Comparison of ENCODE assay signal across 1 cellular context in the genomic region with DNA sequence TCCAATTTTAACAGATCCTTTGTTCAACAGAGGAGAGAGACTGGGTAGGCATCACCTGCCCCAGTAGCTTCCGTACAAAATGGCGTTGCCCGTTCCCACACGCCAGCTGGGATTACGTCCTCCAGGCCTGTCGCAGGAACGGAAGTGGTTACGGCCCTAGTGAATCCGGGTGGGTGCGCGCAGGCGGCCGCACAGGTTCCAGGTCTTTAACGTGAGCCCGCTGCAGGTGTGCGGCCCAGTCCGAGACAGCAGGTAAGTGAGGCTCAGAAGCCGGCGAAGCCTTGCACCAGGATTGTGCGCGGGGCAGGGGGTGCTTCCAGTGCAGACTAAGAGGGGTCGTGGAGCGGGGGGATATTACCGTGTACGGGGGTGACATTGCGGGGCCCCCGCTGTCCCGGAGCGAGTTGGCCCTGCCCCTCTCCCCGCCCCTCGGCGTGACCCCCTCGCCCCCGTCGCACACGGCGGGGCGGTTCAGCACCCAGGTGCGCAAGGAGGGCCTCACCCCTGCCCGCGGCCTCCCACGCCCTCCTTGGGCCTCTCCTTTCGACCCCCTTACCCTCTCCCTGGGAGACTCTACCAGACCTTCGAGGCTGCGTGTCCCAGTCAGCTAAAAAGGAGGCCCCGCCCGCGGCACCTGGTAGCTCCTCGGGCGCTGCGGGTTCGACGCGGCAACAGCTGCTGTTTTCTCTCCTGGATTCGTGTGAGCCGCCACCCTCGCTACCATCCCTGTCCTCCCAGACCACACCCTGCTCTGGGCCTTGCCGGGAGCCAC.
A peak's percentile ranks its signal among the peaks of the same experiment; 100 is the strongest.
TF ChIP-seq lines count a peak whose summit lies in the region.

A gene with protein sequence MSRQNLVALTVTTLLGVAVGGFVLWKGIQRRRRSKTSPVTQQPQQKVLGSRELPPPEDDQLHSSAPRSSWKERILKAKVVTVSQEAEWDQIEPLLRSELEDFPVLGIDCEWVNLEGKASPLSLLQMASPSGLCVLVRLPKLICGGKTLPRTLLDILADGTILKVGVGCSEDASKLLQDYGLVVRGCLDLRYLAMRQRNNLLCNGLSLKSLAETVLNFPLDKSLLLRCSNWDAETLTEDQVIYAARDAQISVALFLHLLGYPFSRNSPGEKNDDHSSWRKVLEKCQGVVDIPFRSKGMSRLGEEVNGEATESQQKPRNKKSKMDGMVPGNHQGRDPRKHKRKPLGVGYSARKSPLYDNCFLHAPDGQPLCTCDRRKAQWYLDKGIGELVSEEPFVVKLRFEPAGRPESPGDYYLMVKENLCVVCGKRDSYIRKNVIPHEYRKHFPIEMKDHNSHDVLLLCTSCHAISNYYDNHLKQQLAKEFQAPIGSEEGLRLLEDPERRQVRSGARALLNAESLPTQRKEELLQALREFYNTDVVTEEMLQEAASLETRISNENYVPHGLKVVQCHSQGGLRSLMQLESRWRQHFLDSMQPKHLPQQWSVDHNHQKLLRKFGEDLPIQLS (plus strand): TSS at position 159 of the 772 bp plus-strand sequence. CDS start 17,973 bp downstream, outside the sequence.

TF ChIP-seq in HepG2, 621 proteins besides CTCF, POLR2A, EP300 and RAD21 (continued from another document and continues in another):
- TF ChIP-seq PHF5A (CRISPR knock-in tag; IDR thresholded peaks at IDR 0.05; ENCODE audit: low read depth, unreplicated experiment) (no peak), ZNF274 (CRISPR knock-in tag; IDR thresholded peaks at IDR 0.05) (peak; percentile 37; the same call in 1 of the 2 replicates), MATR3 (CRISPR knock-in tag; IDR thresholded peaks at IDR 0.05) (no peak), ZNF260 (CRISPR knock-in tag; IDR thresholded peaks at IDR 0.05; ENCODE audit: borderline replicate concordance, low read depth) (no peak), MTA1 (CRISPR knock-in tag; IDR thresholded peaks at IDR 0.05; ENCODE audit: borderline replicate concordance) (peak; percentile 84; the same call in 1 of the 2 replicates), NRL (CRISPR knock-in tag; IDR thresholded peaks at IDR 0.05; ENCODE audit: borderline replicate concordance) (no peak), ZC3H4 (CRISPR knock-in tag; IDR thresholded peaks at IDR 0.05; ENCODE audit: borderline replicate concordance) (no peak), ZNF296 (CRISPR knock-in tag; conservative IDR thresholded peaks at IDR 0.05) (0 out of 2 replicates have a peak, but pooled peaks have one; percentile 53), FOXA3 (CRISPR knock-in tag; IDR thresholded peaks at IDR 0.05) (peak; percentile 61), ZNF782 (CRISPR knock-in tag; IDR thresholded peaks at IDR 0.05; ENCODE audit: borderline replicate concordance) (0 out of 2 replicates have a peak, but pooled peaks have one; percentile 67), RARA (CRISPR knock-in tag; IDR thresholded peaks at IDR 0.05) (peak; percentile 16; the same call in 1 of the 2 replicates), KDM6A (CRISPR knock-in tag; IDR thresholded peaks at IDR 0.05; ENCODE audit: low read depth) (no peak), ZNF737 (CRISPR knock-in tag; IDR thresholded peaks at IDR 0.05; ENCODE audit: borderline replicate concordance) (no peak), IRF2 (CRISPR knock-in tag; IDR thresholded peaks at IDR 0.05) (peak; percentile 88), ZNF234 (CRISPR knock-in tag; conservative IDR thresholded peaks at IDR 0.05) (no peak), SP140L (CRISPR knock-in tag; IDR thresholded peaks at IDR 0.05; ENCODE audit: borderline replicate concordance) (no peak), ZNF713 (CRISPR knock-in tag; IDR thresholded peaks at IDR 0.05) (no peak), PRPF4 (IDR thresholded peaks at IDR 0.05; ENCODE audit: low read depth, low read length, poor library complexity, severe bottlenecking) (no peak), ZSCAN12 (CRISPR knock-in tag; IDR thresholded peaks at IDR 0.05) (peak; percentile 32; the same call in 1 of the 2 replicates), MYNN (CRISPR knock-in tag; IDR thresholded peaks at IDR 0.05; ENCODE audit: low read depth) (0 out of 2 replicates have a peak, but pooled peaks have one; percentile 45), SKI (IDR thresholded peaks at IDR 0.05; ENCODE audit: partially characterized antibody) (no peak), ERF (CRISPR knock-in tag; IDR thresholded peaks at IDR 0.05) (peak; percentile 77; the same call in 1 of the 2 replicates), CBX5 (CRISPR knock-in tag; IDR thresholded peaks at IDR 0.05; ENCODE audit: borderline replicate concordance) (peak; percentile 63), TBP (CRISPR knock-in tag; IDR thresholded peaks at IDR 0.05) (no peak), RBM22 (optimal IDR thresholded peaks at IDR 0.05; ENCODE audit: low read length) (no peak), ZNF180 (CRISPR knock-in tag; IDR thresholded peaks at IDR 0.05; ENCODE audit: borderline replicate concordance, low read depth) (peak; percentile 9; the same call in 1 of the 2 replicates), ZFY (CRISPR knock-in tag; IDR thresholded peaks at IDR 0.05) (peak; percentile 97), ZKSCAN5 (CRISPR knock-in tag; IDR thresholded peaks at IDR 0.05) (no peak), KDM2A (CRISPR knock-in tag; IDR thresholded peaks at IDR 0.05; ENCODE audit: borderline replicate concordance, low read depth) (peak; percentile 93), NFE2L1 (CRISPR knock-in tag; IDR thresholded peaks at IDR 0.05; ENCODE audit: borderline replicate concordance) (no peak), ZNF878 (CRISPR knock-in tag; IDR thresholded peaks at IDR 0.05) (no peak), ZNF225 (CRISPR knock-in tag; IDR thresholded peaks at IDR 0.05) (peak; percentile 86; the same call in 1 of the 2 replicates), ZNF230 (CRISPR knock-in tag; IDR thresholded peaks at IDR 0.05) (peak; percentile 56; the same call in 1 of the 2 replicates), ZNF570 (CRISPR knock-in tag; IDR thresholded peaks at IDR 0.05; ENCODE audit: borderline replicate concordance) (no peak)
- TF ChIP-seq, protein P1, sequence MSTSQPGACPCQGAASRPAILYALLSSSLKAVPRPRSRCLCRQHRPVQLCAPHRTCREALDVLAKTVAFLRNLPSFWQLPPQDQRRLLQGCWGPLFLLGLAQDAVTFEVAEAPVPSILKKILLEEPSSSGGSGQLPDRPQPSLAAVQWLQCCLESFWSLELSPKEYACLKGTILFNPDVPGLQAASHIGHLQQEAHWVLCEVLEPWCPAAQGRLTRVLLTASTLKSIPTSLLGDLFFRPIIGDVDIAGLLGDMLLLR (CRISPR knock-in tag; IDR thresholded peaks at IDR 0.05) = 0 out of 2 replicates have a peak, but pooled peaks have one; percentile 18
- TF ChIP-seq, protein P2, sequence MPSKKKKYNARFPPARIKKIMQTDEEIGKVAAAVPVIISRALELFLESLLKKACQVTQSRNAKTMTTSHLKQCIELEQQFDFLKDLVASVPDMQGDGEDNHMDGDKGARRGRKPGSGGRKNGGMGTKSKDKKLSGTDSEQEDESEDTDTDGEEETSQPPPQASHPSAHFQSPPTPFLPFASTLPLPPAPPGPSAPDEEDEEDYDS (CRISPR knock-in tag; IDR thresholded peaks at IDR 0.05) = peak; percentile 38; the same call in 1 of the 2 replicates
- TF ChIP-seq, protein P3, sequence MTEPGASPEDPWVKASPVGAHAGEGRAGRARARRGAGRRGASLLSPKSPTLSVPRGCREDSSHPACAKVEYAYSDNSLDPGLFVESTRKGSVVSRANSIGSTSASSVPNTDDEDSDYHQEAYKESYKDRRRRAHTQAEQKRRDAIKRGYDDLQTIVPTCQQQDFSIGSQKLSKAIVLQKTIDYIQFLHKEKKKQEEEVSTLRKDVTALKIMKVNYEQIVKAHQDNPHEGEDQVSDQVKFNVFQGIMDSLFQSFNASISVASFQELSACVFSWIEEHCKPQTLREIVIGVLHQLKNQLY (CRISPR knock-in tag; IDR thresholded peaks at IDR 0.05) = no peak
- TF ChIP-seq, protein P4, sequence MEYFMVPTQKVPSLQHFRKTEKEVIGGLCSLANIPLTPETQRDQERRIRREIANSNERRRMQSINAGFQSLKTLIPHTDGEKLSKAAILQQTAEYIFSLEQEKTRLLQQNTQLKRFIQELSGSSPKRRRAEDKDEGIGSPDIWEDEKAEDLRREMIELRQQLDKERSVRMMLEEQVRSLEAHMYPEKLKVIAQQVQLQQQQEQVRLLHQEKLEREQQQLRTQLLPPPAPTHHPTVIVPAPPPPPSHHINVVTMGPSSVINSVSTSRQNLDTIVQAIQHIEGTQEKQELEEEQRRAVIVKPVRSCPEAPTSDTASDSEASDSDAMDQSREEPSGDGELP (IDR thresholded peaks at IDR 0.05; ENCODE audit: borderline replicate concordance, low read depth) = peak; percentile 96
- TF ChIP-seq, protein P5, sequence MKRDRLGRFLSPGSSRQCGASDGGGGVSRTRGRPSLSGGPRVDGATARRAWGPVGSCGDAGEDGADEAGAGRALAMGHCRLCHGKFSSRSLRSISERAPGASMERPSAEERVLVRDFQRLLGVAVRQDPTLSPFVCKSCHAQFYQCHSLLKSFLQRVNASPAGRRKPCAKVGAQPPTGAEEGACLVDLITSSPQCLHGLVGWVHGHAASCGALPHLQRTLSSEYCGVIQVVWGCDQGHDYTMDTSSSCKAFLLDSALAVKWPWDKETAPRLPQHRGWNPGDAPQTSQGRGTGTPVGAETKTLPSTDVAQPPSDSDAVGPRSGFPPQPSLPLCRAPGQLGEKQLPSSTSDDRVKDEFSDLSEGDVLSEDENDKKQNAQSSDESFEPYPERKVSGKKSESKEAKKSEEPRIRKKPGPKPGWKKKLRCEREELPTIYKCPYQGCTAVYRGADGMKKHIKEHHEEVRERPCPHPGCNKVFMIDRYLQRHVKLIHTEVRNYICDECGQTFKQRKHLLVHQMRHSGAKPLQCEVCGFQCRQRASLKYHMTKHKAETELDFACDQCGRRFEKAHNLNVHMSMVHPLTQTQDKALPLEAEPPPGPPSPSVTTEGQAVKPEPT (CRISPR knock-in tag; IDR thresholded peaks at IDR 0.05; ENCODE audit: low read depth) = 0 out of 2 replicates have a peak, but pooled peaks have one; percentile 37
- TF ChIP-seq, protein P6, sequence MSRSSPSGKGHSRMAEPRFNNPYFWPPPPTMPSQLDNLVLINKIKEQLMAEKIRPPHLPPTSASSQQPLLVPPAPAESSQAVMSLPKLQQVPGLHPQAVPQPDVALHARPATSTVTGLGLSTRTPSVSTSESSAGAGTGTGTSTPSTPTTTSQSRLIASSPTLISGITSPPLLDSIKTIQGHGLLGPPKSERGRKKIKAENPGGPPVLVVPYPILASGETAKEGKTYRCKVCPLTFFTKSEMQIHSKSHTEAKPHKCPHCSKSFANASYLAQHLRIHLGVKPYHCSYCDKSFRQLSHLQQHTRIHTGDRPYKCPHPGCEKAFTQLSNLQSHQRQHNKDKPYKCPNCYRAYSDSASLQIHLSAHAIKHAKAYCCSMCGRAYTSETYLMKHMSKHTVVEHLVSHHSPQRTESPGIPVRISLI (CRISPR knock-in tag; IDR thresholded peaks at IDR 0.05; ENCODE audit: borderline replicate concordance) = peak; percentile 44; the same call in 1 of the 2 replicates
- TF ChIP-seq, protein P7, sequence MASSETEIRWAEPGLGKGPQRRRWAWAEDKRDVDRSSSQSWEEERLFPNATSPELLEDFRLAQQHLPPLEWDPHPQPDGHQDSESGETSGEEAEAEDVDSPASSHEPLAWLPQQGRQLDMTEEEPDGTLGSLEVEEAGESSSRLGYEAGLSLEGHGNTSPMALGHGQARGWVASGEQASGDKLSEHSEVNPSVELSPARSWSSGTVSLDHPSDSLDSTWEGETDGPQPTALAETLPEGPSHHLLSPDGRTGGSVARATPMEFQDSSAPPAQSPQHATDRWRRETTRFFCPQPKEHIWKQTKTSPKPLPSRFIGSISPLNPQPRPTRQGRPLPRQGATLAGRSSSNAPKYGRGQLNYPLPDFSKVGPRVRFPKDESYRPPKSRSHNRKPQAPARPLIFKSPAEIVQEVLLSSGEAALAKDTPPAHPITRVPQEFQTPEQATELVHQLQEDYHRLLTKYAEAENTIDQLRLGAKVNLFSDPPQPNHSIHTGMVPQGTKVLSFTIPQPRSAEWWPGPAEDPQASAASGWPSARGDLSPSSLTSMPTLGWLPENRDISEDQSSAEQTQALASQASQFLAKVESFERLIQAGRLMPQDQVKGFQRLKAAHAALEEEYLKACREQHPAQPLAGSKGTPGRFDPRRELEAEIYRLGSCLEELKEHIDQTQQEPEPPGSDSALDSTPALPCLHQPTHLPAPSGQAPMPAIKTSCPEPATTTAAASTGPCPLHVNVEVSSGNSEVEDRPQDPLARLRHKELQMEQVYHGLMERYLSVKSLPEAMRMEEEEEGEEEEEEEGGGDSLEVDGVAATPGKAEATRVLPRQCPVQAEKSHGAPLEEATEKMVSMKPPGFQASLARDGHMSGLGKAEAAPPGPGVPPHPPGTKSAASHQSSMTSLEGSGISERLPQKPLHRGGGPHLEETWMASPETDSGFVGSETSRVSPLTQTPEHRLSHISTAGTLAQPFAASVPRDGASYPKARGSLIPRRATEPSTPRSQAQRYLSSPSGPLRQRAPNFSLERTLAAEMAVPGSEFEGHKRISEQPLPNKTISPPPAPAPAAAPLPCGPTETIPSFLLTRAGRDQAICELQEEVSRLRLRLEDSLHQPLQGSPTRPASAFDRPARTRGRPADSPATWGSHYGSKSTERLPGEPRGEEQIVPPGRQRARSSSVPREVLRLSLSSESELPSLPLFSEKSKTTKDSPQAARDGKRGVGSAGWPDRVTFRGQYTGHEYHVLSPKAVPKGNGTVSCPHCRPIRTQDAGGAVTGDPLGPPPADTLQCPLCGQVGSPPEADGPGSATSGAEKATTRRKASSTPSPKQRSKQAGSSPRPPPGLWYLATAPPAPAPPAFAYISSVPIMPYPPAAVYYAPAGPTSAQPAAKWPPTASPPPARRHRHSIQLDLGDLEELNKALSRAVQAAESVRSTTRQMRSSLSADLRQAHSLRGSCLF (CRISPR knock-in tag; IDR thresholded peaks at IDR 0.05; ENCODE audit: borderline replicate concordance) = no peak
- TF ChIP-seq, protein P8, sequence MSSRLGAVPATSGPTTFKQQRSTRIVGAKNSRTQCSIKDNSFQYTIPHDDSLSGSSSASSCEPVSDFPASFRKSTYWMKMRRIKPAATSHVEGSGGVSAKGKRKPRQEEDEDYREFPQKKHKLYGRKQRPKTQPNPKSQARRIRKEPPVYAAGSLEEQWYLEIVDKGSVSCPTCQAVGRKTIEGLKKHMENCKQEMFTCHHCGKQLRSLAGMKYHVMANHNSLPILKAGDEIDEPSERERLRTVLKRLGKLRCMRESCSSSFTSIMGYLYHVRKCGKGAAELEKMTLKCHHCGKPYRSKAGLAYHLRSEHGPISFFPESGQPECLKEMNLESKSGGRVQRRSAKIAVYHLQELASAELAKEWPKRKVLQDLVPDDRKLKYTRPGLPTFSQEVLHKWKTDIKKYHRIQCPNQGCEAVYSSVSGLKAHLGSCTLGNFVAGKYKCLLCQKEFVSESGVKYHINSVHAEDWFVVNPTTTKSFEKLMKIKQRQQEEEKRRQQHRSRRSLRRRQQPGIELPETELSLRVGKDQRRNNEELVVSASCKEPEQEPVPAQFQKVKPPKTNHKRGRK (CRISPR knock-in tag; IDR thresholded peaks at IDR 0.05) = no peak
- TF ChIP-seq, protein P9, sequence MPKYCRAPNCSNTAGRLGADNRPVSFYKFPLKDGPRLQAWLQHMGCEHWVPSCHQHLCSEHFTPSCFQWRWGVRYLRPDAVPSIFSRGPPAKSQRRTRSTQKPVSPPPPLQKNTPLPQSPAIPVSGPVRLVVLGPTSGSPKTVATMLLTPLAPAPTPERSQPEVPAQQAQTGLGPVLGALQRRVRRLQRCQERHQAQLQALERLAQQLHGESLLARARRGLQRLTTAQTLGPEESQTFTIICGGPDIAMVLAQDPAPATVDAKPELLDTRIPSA (CRISPR knock-in tag; IDR thresholded peaks at IDR 0.05; ENCODE audit: borderline replicate concordance) = no peak
- TF ChIP-seq, protein P10, sequence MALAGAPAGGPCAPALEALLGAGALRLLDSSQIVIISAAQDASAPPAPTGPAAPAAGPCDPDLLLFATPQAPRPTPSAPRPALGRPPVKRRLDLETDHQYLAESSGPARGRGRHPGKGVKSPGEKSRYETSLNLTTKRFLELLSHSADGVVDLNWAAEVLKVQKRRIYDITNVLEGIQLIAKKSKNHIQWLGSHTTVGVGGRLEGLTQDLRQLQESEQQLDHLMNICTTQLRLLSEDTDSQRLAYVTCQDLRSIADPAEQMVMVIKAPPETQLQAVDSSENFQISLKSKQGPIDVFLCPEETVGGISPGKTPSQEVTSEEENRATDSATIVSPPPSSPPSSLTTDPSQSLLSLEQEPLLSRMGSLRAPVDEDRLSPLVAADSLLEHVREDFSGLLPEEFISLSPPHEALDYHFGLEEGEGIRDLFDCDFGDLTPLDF (CRISPR knock-in tag; IDR thresholded peaks at IDR 0.05) = no peak
